7 cellular contexts compared by ENCODE assay signal in the genomic region with DNA sequence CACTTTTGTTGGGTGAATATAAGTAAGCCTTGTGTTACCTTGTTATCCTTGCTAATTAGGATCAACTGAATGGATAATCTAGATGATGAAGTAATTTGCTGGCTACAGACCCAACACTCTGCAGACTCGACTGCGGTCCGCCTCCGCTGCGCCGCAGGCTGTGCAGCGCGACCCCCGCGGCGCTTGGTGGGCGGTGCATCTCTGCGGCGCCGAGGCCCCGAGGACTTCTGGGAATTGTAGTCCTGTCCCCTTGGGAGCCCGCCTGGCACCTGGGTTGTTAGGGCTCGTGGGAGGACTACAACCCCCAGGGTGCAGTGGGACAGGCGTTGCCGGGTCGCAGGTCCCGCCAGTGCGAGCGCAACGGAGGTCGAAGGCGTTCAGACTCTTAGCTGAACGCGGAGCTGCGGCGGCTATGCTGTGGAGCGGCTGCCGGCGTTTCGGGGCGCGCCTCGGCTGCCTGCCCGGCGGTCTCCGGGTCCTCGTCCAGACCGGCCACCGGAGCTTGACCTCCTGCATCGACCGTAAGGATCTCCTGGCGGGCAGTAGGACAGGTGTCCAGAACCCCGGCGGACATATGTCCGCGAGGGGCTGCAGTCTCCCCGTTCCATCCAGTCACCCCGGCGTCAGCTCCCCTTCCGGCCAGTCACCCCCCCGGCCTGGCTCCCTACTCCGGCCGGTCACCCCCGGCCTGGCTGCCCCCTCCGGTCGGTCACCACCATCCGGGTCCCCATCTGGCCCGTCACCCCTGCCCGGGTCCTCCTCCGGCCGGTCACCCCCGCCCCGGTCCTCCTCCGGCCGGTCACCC. TPM values are rescaled to one million over a fixed set of nuclear protein-coding genes. Genes with fewer than 3 reads are reported as not detected.
DNase-seq lines count a peak whose midpoint lies in the region; ATAC-seq and TF ChIP-seq lines count a peak whose summit lies in the region.

A gene (plus strand): TSS at position 380 of the 805 bp plus-strand sequence. CDS start 33 bp downstream, at position 413.
A gene (minus strand): TSS at position 164 of the 805 bp plus-strand sequence. CDS start 470 bp downstream, outside the sequence.

- no peaks in the 10 kb centered on the region for H4K20me1 ChIP-seq in hepatocyte (ENCODE audit: insufficient read depth, poor library complexity, severe bottlenecking)

- no peaks in the 10 kb centered on the region for H3K27me3 ChIP-seq in hepatocyte

- 1% methylated on average over 66 of the region's 70 CpGs for WGBS in hepatocyte (ENCODE audit: low lambda C conversion rate, missing lambda C conversion rate)

- TF ChIP-seq CTCF in hepatocyte (IDR thresholded peaks at IDR 0.05; ENCODE audit: poor library complexity) (no peak), retinal pigment epithelial cell (conservative IDR thresholded peaks at IDR 0.05; ENCODE audit: low read depth, low read length) (peak; percentile 7)

- peak within 1 kb of the TSS; percentile 73 for H3K27ac ChIP-seq in hepatocyte

- DNase-seq in NCI-H2081 (lab: John Stamatoyannopoulos, UW) (peak; percentile 99), T1000 (lab: John Stamatoyannopoulos, UW) (peak; percentile 85), astrocyte of the hippocampus (ENCODE audit: low read depth, low spot score) (peak; percentile 98), hepatocyte (ENCODE audit: low spot score) (peak; percentile 97), retinal pigment epithelial cell (ENCODE audit: low read depth) (peak; percentile 89)

- peak within 1 kb of the TSS; percentile 95 for H2AFZ ChIP-seq in hepatocyte

- no peaks in the 10 kb centered on the region for H3K9me2 ChIP-seq in hepatocyte (replicated peaks; ENCODE audit: insufficient read depth)

- H3K4me1 ChIP-seq in hepatocyte (ENCODE audit: insufficient read depth) = peaks cover 4% of the 10 kb centered on the region

- H3K4me3 ChIP-seq in hepatocyte = peak within 1 kb of the TSS; percentile 85
- peak within 1 kb of the TSS; percentile 99 for H3K4me3 ChIP-seq in retinal pigment epithelial cell (ENCODE audit: low read length)

- peak within 1 kb of the TSS; percentile 92 for H3K4me2 ChIP-seq in hepatocyte

- H3K36me3 ChIP-seq in hepatocyte (replicated peaks; ENCODE audit: insufficient read depth, low read depth) = no peaks in the 10 kb centered on the region

- ATAC-seq in GM18508 (IDR thresholded peaks at IDR 0.05; ENCODE audit: insufficient read depth, unreplicated experiment) (peak; percentile 95), HG03025 (IDR thresholded peaks at IDR 0.05; ENCODE audit: low FRiP score, unreplicated experiment) (peak; percentile 98)

- no peaks in the 10 kb centered on the region for H3K9me3 ChIP-seq in hepatocyte (ENCODE audit: low read depth)

- peaks cover 29% of the 10 kb centered on the region for H3K79me2 ChIP-seq in hepatocyte

RNA-seq across cellular contexts. Expression of the first gene that starts in this region (rescaled TPM):
- total RNA-seq in hepatocyte = 18.9 and 22.6 TPM in 2 replicates
- polyA plus RNA-seq in hepatocyte = 19.6 and 21.6 TPM in 2 replicates

RNA-seq across cellular contexts. Expression of the second gene that starts in this region (rescaled TPM):
- total RNA-seq in hepatocyte = 42.3 and 45.7 TPM in 2 replicates
- polyA plus RNA-seq in hepatocyte = 56.4 and 59.8 TPM in 2 replicates

Comparison
In these comparisons a context has a peak if more than half of its experiments do, and no peak if none do; other contexts are left out.
1. Peak in every context shown above with its lines: DNase-seq, ATAC-seq, H3K4me3 ChIP-seq and H3K27ac ChIP-seq.